In the genomic region with DNA sequence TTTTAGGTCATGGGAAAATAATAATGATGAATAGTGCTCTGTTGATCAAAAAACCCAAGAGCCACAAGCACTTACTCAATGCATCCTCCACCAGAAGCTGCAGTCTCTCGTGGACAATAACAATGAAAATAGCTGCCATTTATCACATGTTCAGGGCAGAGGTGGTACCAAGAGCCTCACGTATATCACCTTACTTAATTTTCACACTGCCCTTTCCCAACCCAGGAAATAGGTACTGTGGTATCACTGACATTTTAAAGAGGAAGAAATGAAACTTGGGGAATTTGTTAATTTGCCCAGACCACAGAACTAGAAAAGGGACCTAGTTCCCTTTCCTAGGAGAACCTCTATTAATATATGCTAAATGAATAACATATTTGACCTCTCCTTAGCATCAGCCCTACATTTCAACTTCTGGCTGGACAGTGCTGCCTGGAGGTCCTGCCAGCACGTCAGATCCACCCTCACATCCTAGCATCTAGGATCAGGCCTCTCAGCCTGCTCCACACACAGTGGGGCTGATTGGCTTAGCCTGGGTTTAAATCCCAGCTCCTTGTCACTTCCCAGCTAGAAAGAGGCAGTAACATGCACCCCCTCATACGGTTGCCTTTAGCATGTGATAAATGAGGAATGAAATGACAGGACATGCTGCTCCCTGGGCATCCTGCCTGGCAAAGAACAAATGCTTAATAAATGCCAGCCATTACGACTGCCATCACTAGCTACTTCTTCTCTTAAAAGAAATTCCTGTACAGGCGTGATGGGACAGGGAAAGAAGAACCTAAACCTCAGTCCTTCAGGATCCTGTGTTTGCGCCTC, we compare ENCODE assay signal across 24 cellular contexts.
DNase-seq lines count a peak whose midpoint lies in the region; TF ChIP-seq lines count a peak whose summit lies in the region.
"Had no signal": no experiment of that assay in that cellular context is flagged by ENCODE, and none has a peak within 500 bp of the region (broad histone marks: within the 10 kb centered on the region; RNA-seq: fewer than 3 reads in every experiment).

No MANE protein-coding gene starts in this region.

- H3K4me3 ChIP-seq in osteoblast (ENCODE audit: insufficient read depth, low read length) = no peak overlapping the region
- H3K4me3 ChIP-seq in Karpas-422 (ENCODE audit: low read length) = no peak overlapping the region
- H3K4me3 ChIP-seq: K562, MG63, PC-9, sigmoid colon, upper lobe of left lung had no signal

- H3K36me3 ChIP-seq in osteoblast (ENCODE audit: insufficient read depth, low read length) = no peaks in the 10 kb centered on the region
- no peaks in the 10 kb centered on the region for H3K36me3 ChIP-seq in Karpas-422 (ENCODE audit: insufficient read depth, low read length)
- H3K36me3 ChIP-seq: brain microvascular endothelial cell, MG63, sigmoid colon, upper lobe of left lung had no signal

- H3K4me2 ChIP-seq in osteoblast (ENCODE audit: insufficient read depth, low read length) (no peak overlapping the region), Karpas-422 (ENCODE audit: low read depth, low read length, poor library complexity, severe bottlenecking) (no peak overlapping the region)
- H3K4me2 ChIP-seq: PC-9 had no signal

- H4K20me1 ChIP-seq in osteoblast (ENCODE audit: insufficient read depth, low read length) = no peaks in the 10 kb centered on the region
- no peaks in the 10 kb centered on the region for H4K20me1 ChIP-seq in Karpas-422 (ENCODE audit: insufficient read depth, low read depth, low read length)

- no peaks in the 10 kb centered on the region for H3K9me3 Mint-ChIP-seq in MCF 10A (ENCODE audit: unreplicated experiment)
- H3K9me3 Mint-ChIP-seq: activated T-helper 2 cell treated with anti-CD3 and anti-CD28 coated beads, Interferon-gamma antibody, Interleukin-2, Interleukin-4, amounts not matched to agents 10 μg/mL and 5 μg/mL and 100 μg/mL, durations not matched to agents 14 hours and 24 hours and 36 hours had no signal

- no peaks in the 10 kb centered on the region for H3K36me3 Mint-ChIP-seq in MCF 10A (ENCODE audit: insufficient read depth, unreplicated experiment)

- H3K4me1 Mint-ChIP-seq in MCF 10A (ENCODE audit: insufficient read depth, unreplicated experiment) = peaks cover 24% of the 10 kb centered on the region
- H3K4me1 Mint-ChIP-seq: activated CD4-positive, alpha-beta T cell treated with anti-CD3 and anti-CD28 coated beads for 36 hours had no signal

- no peak overlapping the region for H3K9ac ChIP-seq in Karpas-422 (ENCODE audit: low read length)

- intact Hi-C loops in MCF 10A (cut with micrococcal nuclease) = no loop called here

- H3K27me3 Mint-ChIP-seq in MCF 10A (ENCODE audit: insufficient read depth, unreplicated experiment) = no peaks in the 10 kb centered on the region

- H2AFZ ChIP-seq in osteoblast (ENCODE audit: low read length) = peak overlapping the region; percentile 26
- H2AFZ ChIP-seq in Karpas-422 (ENCODE audit: low read length) = no peak overlapping the region
- H2AFZ ChIP-seq: PC-9 had no signal

- no peak overlapping the region for H3K4me3 Mint-ChIP-seq in MCF 10A (ENCODE audit: unreplicated experiment)
- H3K4me3 Mint-ChIP-seq: activated CD4-positive, alpha-beta T cell treated with anti-CD3 and anti-CD28 coated beads for 36 hours had no signal

- H3K4me1 ChIP-seq in osteoblast (ENCODE audit: insufficient read depth, low read length) (peaks cover 18% of the 10 kb centered on the region), Karpas-422 (ENCODE audit: low read length) (no peaks in the 10 kb centered on the region)

- H3K27ac ChIP-seq in osteoblast (ENCODE audit: low read depth, low read length) (no peak overlapping the region), Karpas-422 (ENCODE audit: low read length) (no peak overlapping the region)
- H3K27ac ChIP-seq: brain microvascular endothelial cell, PC-9, sigmoid colon, upper lobe of left lung, VCaP had no signal

- DNase-seq in CD1c-positive myeloid dendritic cell (ENCODE audit: extremely low spot score) (peak; percentile 81), MV-4-11 (lab: John Stamatoyannopoulos, UW) (peak; percentile 65), MCF 10A (ENCODE audit: unreplicated experiment) (no peak), osteoblast (ENCODE audit: insufficient read length, low spot score, missing footprints) (no peak), Karpas-422 (no peak), 8988T (no peak), NCI-H128 (lab: John Stamatoyannopoulos, UW; ENCODE audit: unreplicated experiment) (no peak)
- DNase-seq in NK-92 treated with Interleukin-12 subunit alpha and Interleukin-12 subunit beta, amount 100 ng/mL, for 24 hours (lab: John Stamatoyannopoulos, UW) = no peak
- DNase-seq: activated CD4-positive, alpha-beta T cell treated with anti-CD3 and anti-CD28 coated beads for 36 hours; activated naive CD4-positive, alpha-beta T cell treated with anti-CD3 and anti-CD28 coated beads, Interleukin-2, amount 50 U/mL, for 16 hours; brain microvascular endothelial cell; EL; mesendoderm; MG63; PC-9; SHP77; sigmoid colon; stimulated activated CD4-positive, alpha-beta T cell treated with anti-CD3 and anti-CD28 coated beads, Interleukin-4, amount 100 ng/mL, for 4 hours; SW 1271 had no signal

- no peaks in the 10 kb centered on the region for H3K9me2 ChIP-seq in Karpas-422 (replicated peaks; ENCODE audit: insufficient read depth, low read length)

- H3K9me3 ChIP-seq in osteoblast (ENCODE audit: low read depth, low read length) (no peaks in the 10 kb centered on the region), Karpas-422 (ENCODE audit: low read length) (no peaks in the 10 kb centered on the region)
- H3K9me3 ChIP-seq: MG63, sigmoid colon, upper lobe of left lung had no signal

- TF ChIP-seq CTCF in MCF 10A (IDR thresholded peaks at IDR 0.05; ENCODE audit: unreplicated experiment) = no peak
- no peak for TF ChIP-seq CTCF in osteoblast (IDR thresholded peaks at IDR 0.05; ENCODE audit: extremely low read depth, low read depth, low read length)

- no peaks in the 10 kb centered on the region for H3K27me3 ChIP-seq in osteoblast (ENCODE audit: insufficient read depth, low read length)
- no peaks in the 10 kb centered on the region for H3K27me3 ChIP-seq in Karpas-422 (ENCODE audit: low read length)
- H3K27me3 ChIP-seq: brain microvascular endothelial cell, MG63, upper lobe of left lung had no signal

- POLR2A ChIA-PET in MCF 10A (lab: Yijun Ruan, JAX) = no interaction called here

- BruUV-seq in MCF 10A (replicated peaks; lab: Mats Ljungman, UMichigan) = no TSS peak

- H3K27ac Mint-ChIP-seq in MCF 10A (ENCODE audit: low read depth, unreplicated experiment) = peak overlapping the region; percentile 33
- H3K27ac Mint-ChIP-seq: activated CD4-positive, alpha-beta T cell treated with anti-CD3 and anti-CD28 coated beads for 36 hours; activated T-helper 2 cell treated with anti-CD3 and anti-CD28 coated beads, Interferon-gamma antibody, Interleukin-2, Interleukin-4, amounts not matched to agents 10 μg/mL and 5 μg/mL and 100 μg/mL, durations not matched to agents 14 hours and 24 hours and 36 hours; progenitor cell of endocrine pancreas had no signal

- CTCF ChIA-PET in MCF 10A (lab: Yijun Ruan, JAX) = interaction anchor here (0.6 to 2.5 kb wide), 2 partner anchors 26 to 164 kb away, joined by 3 to 21 read pairs; no protein-coding TSS in a partner anchor

- H3K79me2 ChIP-seq in osteoblast (ENCODE audit: insufficient read depth, low read length) = no peaks in the 10 kb centered on the region
- no peaks in the 10 kb centered on the region for H3K79me2 ChIP-seq in Karpas-422 (ENCODE audit: low read length)

Comparison
In these comparisons a context has a peak if more than half of its experiments do, and no peak if none do; other contexts are left out.
1. DNase-seq: peak in CD1c-positive myeloid dendritic cell (single experiment) and MV-4-11 (single experiment); none in MCF 10A (single experiment), osteoblast (single experiment), Karpas-422 (single experiment), 8988T (single experiment), NCI-H128 (single experiment) and NK-92 treated with Interleukin-12 subunit alpha and Interleukin-12 subunit beta, amount 100 ng/mL, for 24 hours (single experiment).